Comparison of ENCODE assay signal across 8 cellular contexts in the genomic region with DNA sequence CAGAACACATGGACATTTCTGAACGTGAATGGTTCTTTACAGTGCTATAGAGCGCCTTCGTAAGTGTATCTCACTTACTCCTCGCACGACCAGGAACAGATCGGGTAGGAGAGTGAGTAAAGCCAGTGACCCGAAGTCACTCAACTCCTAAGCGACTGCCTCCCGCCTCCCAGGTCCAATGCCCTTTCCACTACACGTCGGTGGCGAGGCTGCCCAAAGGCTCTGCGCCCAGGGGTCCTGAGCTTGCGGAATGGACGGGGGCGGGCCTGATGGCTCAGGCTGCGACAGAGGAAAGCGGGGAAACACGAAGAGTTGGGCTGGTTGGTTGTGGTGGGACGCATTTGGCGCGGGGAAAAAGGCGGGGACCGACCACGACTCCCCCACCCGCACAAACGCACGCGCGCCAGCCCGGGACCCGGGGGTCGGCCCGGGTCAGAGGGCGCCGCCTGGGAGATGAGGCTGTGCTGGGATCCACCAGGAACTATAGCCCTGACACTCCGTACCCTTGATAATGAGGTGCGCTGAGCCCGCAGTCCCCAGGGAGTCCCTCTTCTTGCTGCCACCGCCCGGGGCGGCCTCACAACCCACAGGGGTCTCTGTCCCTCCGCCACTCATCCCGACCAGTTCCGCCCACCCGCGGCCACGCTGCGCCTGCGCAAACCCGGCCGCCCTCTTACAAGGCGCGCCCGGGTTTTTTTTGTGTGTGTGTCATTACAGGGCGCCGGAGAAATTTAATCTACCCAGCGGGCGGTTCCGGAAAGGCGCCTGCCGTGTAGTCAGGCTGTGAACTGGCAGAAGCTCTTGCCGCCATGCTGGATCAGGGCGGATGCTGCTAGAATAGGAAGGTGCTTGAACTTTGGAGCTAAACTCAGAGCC. TPM values are rescaled to one million over a fixed set of nuclear protein-coding genes. Genes with fewer than 3 reads are reported as not detected.
DNase-seq lines count a peak whose midpoint lies in the region; ATAC-seq and TF ChIP-seq lines count a peak whose summit lies in the region.

A gene with protein sequence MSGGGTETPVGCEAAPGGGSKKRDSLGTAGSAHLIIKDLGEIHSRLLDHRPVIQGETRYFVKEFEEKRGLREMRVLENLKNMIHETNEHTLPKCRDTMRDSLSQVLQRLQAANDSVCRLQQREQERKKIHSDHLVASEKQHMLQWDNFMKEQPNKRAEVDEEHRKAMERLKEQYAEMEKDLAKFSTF (minus strand): TSS at position 628 of the 876 bp plus-strand sequence. CDS start 13 bp downstream, at position 615.

- H3K27me3 ChIP-seq in SU-DHL-6 (ENCODE audit: low read length) (no peaks in the 10 kb centered on the region), ovary (no peaks in the 10 kb centered on the region), thyroid gland (no peaks in the 10 kb centered on the region)

- TF ChIP-seq EP300 in ovary (IDR thresholded peaks at IDR 0.05) = no peak

- peaks cover 13% of the 10 kb centered on the region for H3K4me1 Mint-ChIP-seq in activated naive CD8-positive, alpha-beta T cell treated with anti-CD3 and anti-CD28 coated beads, Interleukin-2, amount 10 ng/mL, durations not matched to agents 7 days and 5 days

- H3K36me3 ChIP-seq in SU-DHL-6 (ENCODE audit: low read length) = peaks cover 17% of the 10 kb centered on the region
- no peaks in the 10 kb centered on the region for H3K36me3 ChIP-seq in ovary
- no peaks in the 10 kb centered on the region for H3K36me3 ChIP-seq in thyroid gland

- H3K4me3 ChIP-seq in GM12864 (ENCODE audit: low read depth, low read length) (peak within 1 kb of the TSS; percentile 90), SU-DHL-6 (ENCODE audit: insufficient read depth, low read length, poor library complexity, severe bottlenecking) (peak within 1 kb of the TSS; percentile 75), ovary (peak within 1 kb of the TSS; percentile 73), thyroid gland (replicated peaks in 1 of 3) (peak within 1 kb of the TSS; percentile 69 to 79 (median 69))

- H3K4me1 ChIP-seq in ovary (ENCODE audit: insufficient read depth) (no peaks in the 10 kb centered on the region), thyroid gland (peaks cover 7 to 9% of the 10 kb centered on the region in 2 donors)

- H3K36me3 Mint-ChIP-seq in activated naive CD8-positive, alpha-beta T cell treated with anti-CD3 and anti-CD28 coated beads, Interleukin-2, amount 10 ng/mL, durations not matched to agents 7 days and 5 days = peaks cover 4% of the 10 kb centered on the region

- peak within 1 kb of the TSS; percentile 81 for H2AFZ ChIP-seq in SU-DHL-6 (ENCODE audit: low read depth, low read length, severe bottlenecking)

- H3K9ac ChIP-seq in SU-DHL-6 (ENCODE audit: low read length) = peak within 1 kb of the TSS; percentile 84

- peaks cover 27% of the 10 kb centered on the region for H3F3A ChIP-seq in SU-DHL-6 (ENCODE audit: insufficient read depth)

- H3K9me2 ChIP-seq in SU-DHL-6 (replicated peaks; ENCODE audit: insufficient read depth, low read length) = 0 out of 2 replicates have a peak, but pooled peaks cover 6% of the 10 kb centered on the region

- H3K4me3 Mint-ChIP-seq in activated naive CD8-positive, alpha-beta T cell treated with anti-CD3 and anti-CD28 coated beads, Interleukin-2, amount 10 ng/mL, durations not matched to agents 7 days and 5 days = peak within 1 kb of the TSS; percentile 93

- no peaks in the 10 kb centered on the region for H3K9me3 ChIP-seq in SU-DHL-6 (ENCODE audit: insufficient read depth, low read length)
- H3K9me3 ChIP-seq in ovary = no peaks in the 10 kb centered on the region
- no peaks in the 10 kb centered on the region for H3K9me3 ChIP-seq in thyroid gland

- WGBS in ovary, 3 donors = 0 to 1% (median 0%) methylated on average over 60 to 64 of the region's 64 CpGs
- WGBS in thyroid gland, 2 donors = 0 to 1% methylated on average over 50 to 57 of the region's 64 CpGs

- H3K27ac ChIP-seq in SU-DHL-6 (ENCODE audit: low read depth, low read length) (peak within 1 kb of the TSS; percentile 72), ovary (peak within 1 kb of the TSS; percentile 76 to 87), thyroid gland (peak within 1 kb of the TSS; percentile 71 to 86 (median 81))

- H3K79me2 ChIP-seq in SU-DHL-6 (ENCODE audit: insufficient read depth, low read length) = peaks cover 23% of the 10 kb centered on the region

- ATAC-seq in HG02678 (IDR thresholded peaks at IDR 0.05; ENCODE audit: unreplicated experiment) (peak; percentile 88), Right ventricle myocardium inferior (peak; percentile 99)
- ATAC-seq in activated naive CD8-positive, alpha-beta T cell treated with anti-CD3 and anti-CD28 coated beads, Interleukin-2, amount 10 ng/mL, durations not matched to agents 7 days and 5 days (ENCODE audit: low read depth) = peak; percentile 97

- peak; percentile 53 for TF ChIP-seq POLR2A in ovary (IDR thresholded peaks at IDR 0.05)
- peak in 1 of 2 donors; percentile 70 for TF ChIP-seq POLR2A in thyroid gland (IDR thresholded peaks at IDR 0.05)

- H3K27ac Mint-ChIP-seq in activated naive CD8-positive, alpha-beta T cell treated with anti-CD3 and anti-CD28 coated beads, Interleukin-2, amount 10 ng/mL, durations not matched to agents 7 days and 5 days = peak within 1 kb of the TSS; percentile 91

- H3K27me3 Mint-ChIP-seq in activated naive CD8-positive, alpha-beta T cell treated with anti-CD3 and anti-CD28 coated beads, Interleukin-2, amount 10 ng/mL, durations not matched to agents 7 days and 5 days = no peaks in the 10 kb centered on the region

- H3K9me3 Mint-ChIP-seq in activated naive CD8-positive, alpha-beta T cell treated with anti-CD3 and anti-CD28 coated beads, Interleukin-2, amount 10 ng/mL, durations not matched to agents 7 days and 5 days = no peaks in the 10 kb centered on the region

- TF ChIP-seq CTCF in GM12864 (IDR thresholded peaks at IDR 0.05; ENCODE audit: low read depth, low read length, missing control alignments) (no peak), SU-DHL-6 (IDR thresholded peaks at IDR 0.05; ENCODE audit: insufficient read depth, low read length, poor library complexity, severe bottlenecking) (no peak), ovary (IDR thresholded peaks at IDR 0.05) (peak in 1 of 3 donors; percentile 9), thyroid gland (IDR thresholded peaks at IDR 0.05) (peak in 1 of 6 experiments; percentile 31)

- DNase-seq in GM12864 (ENCODE audit: low read depth) (peak; percentile 95), NCI-H128 (lab: John Stamatoyannopoulos, UW; ENCODE audit: unreplicated experiment) (peak; percentile 96), Right ventricle myocardium inferior (ENCODE audit: missing footprints) (peak; percentile 98), ovary (peak; percentile 94 to 96 (median 95)), thyroid gland (peak; percentile 97 to 98)
- DNase-seq in activated naive CD8-positive, alpha-beta T cell treated with anti-CD3 and anti-CD28 coated beads, Interleukin-2, amount 10 ng/mL, durations not matched to agents 7 days and 5 days = peak; percentile 94

- POLR2A ChIA-PET in activated naive CD8-positive, alpha-beta T cell treated with anti-CD3 and anti-CD28 coated beads, Interleukin-2, amount 10 ng/mL, durations not matched to agents 7 days and 5 days (lab: Charles Lee) = interaction anchor here (0.5 to 2.3 kb wide), 4 partner anchors 17 to 1011 kb away, joined by 3 to 35 read pairs (median 3); a partner anchor contains a TSS

- no peaks in the 10 kb centered on the region for H4K20me1 ChIP-seq in SU-DHL-6 (ENCODE audit: low read depth, low read length)

- intact Hi-C loops in Right ventricle myocardium inferior (cut with DNase I) (loop anchor here (2.0 to 5.0 kb wide), 3 partner anchors 37 to 341 kb away; a partner anchor contains a TSS), ovary (cut with DNase I) (no loop called here), thyroid gland (cut with DNase I) (loop anchor here (5.0 kb wide), 1 partner anchor 342 kb away; no protein-coding TSS in a partner anchor)

- H3K4me2 ChIP-seq in SU-DHL-6 (ENCODE audit: low read depth, low read length, poor library complexity, severe bottlenecking) = peak within 1 kb of the TSS; percentile 88

RNA-seq across cellular contexts. Expression of the gene that starts here (rescaled TPM):
- total RNA-seq in activated naive CD8-positive, alpha-beta T cell treated with anti-CD3 and anti-CD28 coated beads, Interleukin-2, amount 10 ng/mL, durations not matched to agents 7 days and 5 days = 10 to 100 TPM; 17.1 to 25.9 TPM
- 8.1 TPM for total RNA-seq in Right ventricle myocardium inferior
- total RNA-seq in ovary = 10 to 100 TPM in 6 of 7 donors, 1 to 10 TPM in 1; 9.7 to 21.5 (median 15.4) TPM
- polyA plus RNA-seq in ovary = 10 to 100 TPM in 1 of 2 donors, 1 to 10 TPM in 1; 8.8 to 20.3 TPM
- 10 to 100 TPM; 15.2 to 27.7 (median 19.9) TPM for total RNA-seq in thyroid gland

Comparison
In these comparisons a context has a peak if more than half of its experiments do, and no peak if none do; other contexts are left out.
1. Peak in every context shown above with its lines: DNase-seq, ATAC-seq, H3K4me3 ChIP-seq and H3K27ac ChIP-seq.
2. intact Hi-C loops: an anchor here in Right ventricle myocardium inferior (2.0 to 5.0 kb wide) and thyroid gland (5.0 kb wide); none called in ovary.